In genomic region chr10:103241262-103242011, GRCh38 we compare ENCODE assay signal across 8 cellular contexts. TPM values are rescaled to one million over a fixed set of nuclear protein-coding genes. Genes with fewer than 3 reads are reported as not detected.
A peak's percentile ranks its signal among the peaks of the same experiment; 100 is the strongest.
DNase-seq lines count a peak whose midpoint lies in the region; ATAC-seq, FAIRE-seq and TF ChIP-seq lines count a peak whose summit lies in the region.

No MANE protein-coding gene starts in this region.

- RAD21 ChIA-PET in GM12878 (lab: Charles Lee; ENCODE audit: unreplicated experiment) = interaction anchor here (0.7 to 5.5 kb wide), 4 partner anchors 49 to 324 kb away, joined by 3 to 33 read pairs (median 4); partner anchors contain the start of genes CNNM2 and NT5C2

- intact Hi-C loops in GM12878 (cut with micrococcal nuclease; ENCODE audit: unreplicated experiment) = loop anchor here (2.0 to 5.0 kb wide), 4 partner anchors 49 to 404 kb away; partner anchors contain the start of genes CYP17A1 and NT5C2

- H3K27ac ChIP-seq in GM12878 (ENCODE audit: control insufficient read depth, insufficient read depth) (no peak overlapping the region), suprapubic skin (peak overlapping the region; percentile 86)

- H3K4me2 ChIP-seq in Loucy (ENCODE audit: low read depth, low read length, poor library complexity, severe bottlenecking) (peak overlapping the region; percentile 41), GM12878 (ENCODE audit: control insufficient read depth, insufficient read depth) (no peak overlapping the region)

- no peak for TF ChIP-seq POLR2A in GM12878 (IDR thresholded peaks at IDR 0.05; ENCODE audit: low read depth, low read length)
- TF ChIP-seq POLR2A in suprapubic skin (IDR thresholded peaks at IDR 0.05) = no peak

- H3K9me3 ChIP-seq in Loucy (ENCODE audit: insufficient read depth, low read depth, low read length) (no peaks in the 10 kb centered on the region), GM12878 (replicated peaks; ENCODE audit: control insufficient read depth, insufficient read depth, low read length) (no peaks in the 10 kb centered on the region), suprapubic skin (no peaks in the 10 kb centered on the region)

- ATAC-seq in GM12878 (peak; percentile 20), HG02981 (IDR thresholded peaks at IDR 0.05; ENCODE audit: unreplicated experiment) (no peak)

- BruUV-seq in GM12878 (replicated peaks; lab: Mats Ljungman, UMichigan) = no TSS peak

- H4K20me1 ChIP-seq in Loucy (ENCODE audit: insufficient read depth, low read length, poor library complexity, severe bottlenecking) (no peaks in the 10 kb centered on the region), GM12878 (ENCODE audit: control insufficient read depth, insufficient read depth) (no peaks in the 10 kb centered on the region)

- CTCF ChIA-PET in GM12878 (lab: Yijun Ruan, JAX) = interaction anchor here (0.8 to 6.6 kb wide), 7 partner anchors 12 to 405 kb away, joined by 3 to 96 read pairs (median 4); partner anchors contain the start of gene CNNM2

- H3K27me3 ChIP-seq in Loucy (ENCODE audit: insufficient read depth, low read length, poor library complexity, severe bottlenecking) = no peaks in the 10 kb centered on the region
- no peaks in the 10 kb centered on the region for H3K27me3 ChIP-seq in GM12878 (replicated peaks in 1 of 2; ENCODE audit: control insufficient read depth in 2 of 2, insufficient read depth in 2 of 2, low read length in 1 of 2)
- no peaks in the 10 kb centered on the region for H3K27me3 ChIP-seq in kidney epithelial cell (ENCODE audit: control insufficient read depth, insufficient read depth, low read length)
- no peaks in the 10 kb centered on the region for H3K27me3 ChIP-seq in suprapubic skin

- 73% methylated on average over 7 of the region's 7 CpGs for WGBS in GM12878 (ENCODE audit: insufficient coverage, insufficient replicate concordance, low lambda C conversion rate, missing lambda C conversion rate)
- 36% methylated on average over 6 of the region's 7 CpGs for WGBS in suprapubic skin

- TF ChIP-seq EP300 in GM12878 (IDR thresholded peaks at IDR 0.05; ENCODE audit: borderline replicate concordance in 1 of 2, control insufficient read depth in 1 of 2, low read depth in 2 of 2, low read length in 2 of 2) (no peak), suprapubic skin (IDR thresholded peaks at IDR 0.05) (no peak)

- TF ChIP-seq RAD21 in GM12878 (IDR thresholded peaks at IDR 0.05; ENCODE audit: insufficient read depth, low read depth, low read length) = no peak

- no peaks in the 10 kb centered on the region for H3K79me2 ChIP-seq in Loucy (ENCODE audit: insufficient read depth, low read length)
- H3K79me2 ChIP-seq in GM12878 (ENCODE audit: control insufficient read depth, insufficient read depth, low read length) = no peaks in the 10 kb centered on the region

- H3K36me3 ChIP-seq in Loucy (ENCODE audit: insufficient read depth, low read length) = no peaks in the 10 kb centered on the region
- no peaks in the 10 kb centered on the region for H3K36me3 ChIP-seq in GM12878 (ENCODE audit: control insufficient read depth in 2 of 2, insufficient read depth in 2 of 2, low read length in 1 of 2)
- no peaks in the 10 kb centered on the region for H3K36me3 ChIP-seq in kidney epithelial cell (ENCODE audit: control insufficient read depth, insufficient read depth, low read length)
- H3K36me3 ChIP-seq in suprapubic skin = no peaks in the 10 kb centered on the region

- SMC1A ChIA-PET in GM12878 (lab: Charles Lee; ENCODE audit: uncharacterized antibody, unreplicated experiment) = interaction anchor here (0.9 to 2.9 kb wide), 12 partner anchors 14 to 323 kb away, joined by 3 to 11 read pairs (median 3); partner anchors contain the start of gene CNNM2

- DNase-seq in COR-L47 (lab: John Stamatoyannopoulos, UW) (peak; percentile 31), GM12878 (ENCODE audit: low read depth, low spot score) (no peak), kidney epithelial cell (ENCODE audit: low read depth) (peak; percentile 75), suprapubic skin (ENCODE audit: low spot score in 2 of 2) (peak in 1 of 2 donors; percentile 64), NCI-H82 (lab: John Stamatoyannopoulos, UW) (no peak), SHP77 treated with DMSO at 0.1 percent for 48 hours (lab: John Stamatoyannopoulos, UW) (no peak)

- H3K4me1 ChIP-seq in Loucy (ENCODE audit: insufficient read depth, low read length, poor library complexity, severe bottlenecking) = peaks cover 19% of the 10 kb centered on the region
- H3K4me1 ChIP-seq in GM12878 (ENCODE audit: control insufficient read depth, insufficient read depth, low read length) = peaks cover 15% of the 10 kb centered on the region
- H3K4me1 ChIP-seq in suprapubic skin = peaks cover 35% of the 10 kb centered on the region

- in situ Hi-C loops in GM12878 (cut with MboI) = loop anchor here (5.0 to 10.0 kb wide), 3 partner anchors 167 to 404 kb away; partner anchors contain the start of genes CNNM2 and CYP17A1

- POLR2A ChIA-PET in GM12878 (lab: Charles Lee) = interaction anchor here (0.6 kb wide), 1 partner anchor 95 kb away, joined by 3 read pairs; no protein-coding TSS in a partner anchor

- no peaks in the 10 kb centered on the region; the same call in 1 of the 2 replicates for H3F3A ChIP-seq in Loucy (ENCODE audit: low read depth)

- peak overlapping the region; percentile 85 for H2AFZ ChIP-seq in Loucy (ENCODE audit: low read length)
- peak overlapping the region; percentile 15 for H2AFZ ChIP-seq in GM12878 (ENCODE audit: control insufficient read depth, low read depth, low read length)

- H3K9ac ChIP-seq in Loucy (ENCODE audit: low read depth, low read length, poor library complexity, severe bottlenecking) = peak overlapping the region; percentile 53
- H3K9ac ChIP-seq in GM12878 (ENCODE audit: control insufficient read depth, insufficient read depth, low read length) = no peak overlapping the region

- H3K4me3 ChIP-seq in Loucy (ENCODE audit: low read length, poor library complexity, severe bottlenecking) (no peak overlapping the region), GM12878 (no peak overlapping the region), kidney epithelial cell (ENCODE audit: low read depth, low read length) (no peak overlapping the region), suprapubic skin (peak overlapping the region; percentile 7)

- H3K9me2 ChIP-seq in Loucy (replicated peaks; ENCODE audit: low read depth, low read length) = no peaks in the 10 kb centered on the region

- no peak for TF ChIP-seq CTCF in Loucy (conservative IDR thresholded peaks at IDR 0.05; ENCODE audit: low read length)
- TF ChIP-seq CTCF in GM12878 (IDR thresholded peaks at IDR 0.05 in 2 of 3, conservative IDR thresholded peaks at IDR 0.05 in 1 of 3; ENCODE audit: control insufficient read depth in 2 of 3, extremely low read depth in 1 of 3, insufficient read depth in 1 of 3, low read depth in 3 of 3, low read length in 3 of 3) = no peak
- TF ChIP-seq CTCF in kidney epithelial cell (IDR thresholded peaks at IDR 0.05; ENCODE audit: insufficient read depth, low read length, poor library complexity, severe bottlenecking) = no peak
- no peak for TF ChIP-seq CTCF in suprapubic skin (IDR thresholded peaks at IDR 0.05)

- no peak for FAIRE-seq in GM12878 (lab: Jason Lieb, UNC)

RNA-seq across cellular contexts. Expression of gene RPEL1, which starts 4.2 kb away (rescaled TPM):
- 0.23 TPM in 1 of 2 replicates, not detected in the other for total RNA-seq in GM12878 (2013; cell fraction: nucleolus; rRNA removed)
- 0.11 TPM in 1 of 2 replicates, not detected in the other for total RNA-seq in GM12878 (2014; rRNA removed)
- not detected in 2 replicates for total RNA-seq in GM12878 (2014; rRNA removed; fragmentation: Illumina TruSeq; extraction: Trizol)
- total RNA-seq in GM12878 (2021) = not detected in 2 replicates
- not detected for polyA plus RNA-seq in GM12878 (2011; ENCODE audit: low read depth)
- polyA plus RNA-seq in GM12878 (2011; rRNA removed) = 0.04 and 0.12 TPM in 2 replicates
- polyA plus RNA-seq in GM12878 (2011; cell fraction: cytosol; rRNA removed) = 0.10 and 0.12 TPM in 2 replicates
- 0.09 TPM in 1 of 2 replicates, not detected in the other for polyA plus RNA-seq in GM12878 (2011; cell fraction: nucleus; rRNA removed)
- polyA plus RNA-seq in GM12878 (2012) = 0.04 and 0.07 TPM in 2 replicates
- 0.07 TPM in 1 of 2 replicates, not detected in the other for polyA plus RNA-seq in GM12878 (2014; fragmentation: Illumina TruSeq; extraction: Trizol)
- under 1 TPM; 0.05 to 0.08 TPM for polyA plus RNA-seq in GM12878 (2014; fragmentation: Nextera tagmentation; extraction: Ambion mirVana)
- polyA plus RNA-seq in GM12878 (2014; rRNA removed) = 0.04 TPM in 1 of 2 replicates, not detected in the other
- not detected for polyA plus RNA-seq in GM12878 (2016; fragmentation: Nextera tagmentation; extraction: Ambion mirVana)
- polyA minus RNA-seq in GM12878 (2011; rRNA and poly(A)+ RNA removed) = 0.21 and 0.29 TPM in 2 replicates
- polyA minus RNA-seq in GM12878 (2011; cell fraction: cytosol; rRNA and poly(A)+ RNA removed) = not detected in 2 replicates
- polyA minus RNA-seq in GM12878 (2011; cell fraction: nucleus; rRNA and poly(A)+ RNA removed) = not detected in 2 replicates
- 0.04 TPM in 1 of 2 replicates, not detected in the other for total RNA-seq in kidney epithelial cell
- not detected for total RNA-seq in suprapubic skin

RNA-seq across cellular contexts. Expression of gene INA, which starts 35.5 kb away (rescaled TPM):
- not detected in 2 replicates for total RNA-seq in GM12878 (2013; cell fraction: nucleolus; rRNA removed)
- total RNA-seq in GM12878 (2014; rRNA removed) = not detected in 2 replicates
- total RNA-seq in GM12878 (2014; rRNA removed; fragmentation: Illumina TruSeq; extraction: Trizol) = not detected in 2 replicates
- 0.05 TPM in 1 of 2 replicates, not detected in the other for total RNA-seq in GM12878 (2021)
- 0.21 TPM for polyA plus RNA-seq in GM12878 (2011; ENCODE audit: low read depth)
- not detected in 2 replicates for polyA plus RNA-seq in GM12878 (2011; rRNA removed)
- not detected in 2 replicates for polyA plus RNA-seq in GM12878 (2011; cell fraction: cytosol; rRNA removed)
- polyA plus RNA-seq in GM12878 (2011; cell fraction: nucleus; rRNA removed) = not detected in 2 replicates
- polyA plus RNA-seq in GM12878 (2012) = 0.19 and 0.31 TPM in 2 replicates
- polyA plus RNA-seq in GM12878 (2014; fragmentation: Illumina TruSeq; extraction: Trizol) = not detected in 2 replicates
- not detected for polyA plus RNA-seq in GM12878 (2014; fragmentation: Nextera tagmentation; extraction: Ambion mirVana)
- 0.03 TPM in 1 of 2 replicates, not detected in the other for polyA plus RNA-seq in GM12878 (2014; rRNA removed)
- polyA plus RNA-seq in GM12878 (2016; fragmentation: Nextera tagmentation; extraction: Ambion mirVana) = under 1 TPM; 0.14 to 0.23 TPM
- not detected in 2 replicates for polyA minus RNA-seq in GM12878 (2011; rRNA and poly(A)+ RNA removed)
- polyA minus RNA-seq in GM12878 (2011; cell fraction: cytosol; rRNA and poly(A)+ RNA removed) = not detected in 2 replicates
- not detected in 2 replicates for polyA minus RNA-seq in GM12878 (2011; cell fraction: nucleus; rRNA and poly(A)+ RNA removed)
- total RNA-seq in kidney epithelial cell = 8.1 and 9.2 TPM in 2 replicates
- total RNA-seq in suprapubic skin = 1 to 10 TPM in 1 of 4 donors, under 1 TPM in 1, not detected in 2; 0.60 to 1.3 TPM

RNA-seq across cellular contexts. Expression of gene NT5C2, which starts 48.4 kb away (rescaled TPM):
- total RNA-seq in GM12878 (2013; cell fraction: nucleolus; rRNA removed) = 157 and 185 TPM in 2 replicates
- 54.4 and 64.7 TPM in 2 replicates for total RNA-seq in GM12878 (2014; rRNA removed)
- total RNA-seq in GM12878 (2014; rRNA removed; fragmentation: Illumina TruSeq; extraction: Trizol) = 45.7 and 49.0 TPM in 2 replicates
- 43.2 and 48.5 TPM in 2 replicates for total RNA-seq in GM12878 (2021)
- polyA plus RNA-seq in GM12878 (2011; ENCODE audit: low read depth) = 23.2 TPM
- 70.1 and 94.8 TPM in 2 replicates for polyA plus RNA-seq in GM12878 (2011; rRNA removed)
- polyA plus RNA-seq in GM12878 (2011; cell fraction: cytosol; rRNA removed) = 33.0 and 40.1 TPM in 2 replicates
- polyA plus RNA-seq in GM12878 (2011; cell fraction: nucleus; rRNA removed) = 70.9 and 82.5 TPM in 2 replicates
- polyA plus RNA-seq in GM12878 (2012) = 32.3 and 38.2 TPM in 2 replicates
- polyA plus RNA-seq in GM12878 (2014; fragmentation: Illumina TruSeq; extraction: Trizol) = 66.8 and 78.2 TPM in 2 replicates
- polyA plus RNA-seq in GM12878 (2014; fragmentation: Nextera tagmentation; extraction: Ambion mirVana) = 10 to 100 TPM; 15.8 to 22.3 TPM
- 50.5 and 57.5 TPM in 2 replicates for polyA plus RNA-seq in GM12878 (2014; rRNA removed)
- 10 to 100 TPM; 61.4 to 68.4 TPM for polyA plus RNA-seq in GM12878 (2016; fragmentation: Nextera tagmentation; extraction: Ambion mirVana)
- polyA minus RNA-seq in GM12878 (2011; rRNA and poly(A)+ RNA removed) = 44.7 and 45.5 TPM in 2 replicates
- polyA minus RNA-seq in GM12878 (2011; cell fraction: cytosol; rRNA and poly(A)+ RNA removed) = 18.2 and 18.7 TPM in 2 replicates
- polyA minus RNA-seq in GM12878 (2011; cell fraction: nucleus; rRNA and poly(A)+ RNA removed) = 35.0 and 39.2 TPM in 2 replicates
- total RNA-seq in kidney epithelial cell = 81.5 and 90.7 TPM in 2 replicates
- 10 to 100 TPM; 28.4 to 51.5 (median 33.2) TPM for total RNA-seq in suprapubic skin

Comparison
In these comparisons a context has a peak if more than half of its experiments do, and no peak if none do; other contexts are left out.
1. DNase-seq: peak in COR-L47 (single experiment) and kidney epithelial cell (single experiment); none in GM12878 (single experiment), NCI-H82 (single experiment) and SHP77 treated with DMSO at 0.1 percent for 48 hours (single experiment).